Comparison of ENCODE assay signal across 20 cellular contexts in genomic region chr4:71847300-71847699, GRCh38.
DNase-seq lines count a peak whose midpoint lies in the region; ATAC-seq and TF ChIP-seq lines count a peak whose summit lies in the region.
"Had no signal": no experiment of that assay in that cellular context is flagged by ENCODE, and none has a peak within 500 bp of the region (broad histone marks: within the 10 kb centered on the region; RNA-seq: fewer than 3 reads in every experiment).

No MANE protein-coding gene starts in this region.

- peaks cover 4% of the 10 kb centered on the region for H3K36me3 Mint-ChIP-seq in endothelial cell (ENCODE audit: low read depth, unreplicated experiment)
- H3K36me3 Mint-ChIP-seq: CD14-positive monocyte; CD4-positive, alpha-beta memory T cell; CD4-positive, CD25-positive, alpha-beta regulatory T cell; CD8-positive, alpha-beta memory T cell had no signal

- H2AFZ ChIP-seq in DND-41 (ENCODE audit: low read depth, low read length) = no peak overlapping the region

- ATAC-seq in DND-41 (ENCODE audit: insufficient read depth, low read depth) (peak; percentile 70), esophagus mucosa (no peak)

- H3K4me2 ChIP-seq in DND-41 (ENCODE audit: insufficient read depth, low read length) = no peak overlapping the region

- no peaks in the 10 kb centered on the region for H4K20me1 ChIP-seq in DND-41 (ENCODE audit: insufficient read depth, low read length)
- H4K20me1 ChIP-seq: BLaER1 had no signal

- H3K4me1 ChIP-seq in DND-41 (ENCODE audit: insufficient read depth, low read length) = 0 out of 2 replicates have a peak, but pooled peaks cover 4% of the 10 kb centered on the region
- H3K4me1 ChIP-seq: BE2C had no signal

- H3K79me2 ChIP-seq in DND-41 (ENCODE audit: insufficient read depth, low read length) = no peaks in the 10 kb centered on the region

- no peaks in the 10 kb centered on the region for H3K27me3 Mint-ChIP-seq in endothelial cell (ENCODE audit: unreplicated experiment)
- H3K27me3 Mint-ChIP-seq: CD4-positive, alpha-beta memory T cell; CD4-positive, CD25-positive, alpha-beta regulatory T cell; CD8-positive, alpha-beta memory T cell had no signal

- H3K9me3 ChIP-seq in DND-41 (ENCODE audit: insufficient read depth, low read length, severe bottlenecking) = no peaks in the 10 kb centered on the region
- H3K9me3 ChIP-seq: BE2C had no signal

- TF ChIP-seq CTCF in DND-41 (IDR thresholded peaks at IDR 0.05; ENCODE audit: borderline replicate concordance, extremely low read depth, low read length, poor library complexity, severe bottlenecking) = no peak
- TF ChIP-seq CTCF in endothelial cell (IDR thresholded peaks at IDR 0.05; ENCODE audit: unreplicated experiment) = no peak

- H3K36me3 ChIP-seq in DND-41 (ENCODE audit: insufficient read depth, low read length) = no peaks in the 10 kb centered on the region
- H3K36me3 ChIP-seq: BE2C, BLaER1 had no signal

- DNase-seq in DND-41 (no peak), endothelial cell (ENCODE audit: low spot score) (no peak), NCI-H510A treated with DMSO at 0.1 percent for 48 hours (lab: John Stamatoyannopoulos, UW) (no peak)
- peak; percentile 76 for DNase-seq in Jurkat, Clone E6-1 (ENCODE audit: low read depth, low spot score)
- DNase-seq: 8988T; ACHN; BE2C; C1 segment of cervical spinal cord; CD4-positive, alpha-beta memory T cell; CD4-positive, CD25-positive, alpha-beta regulatory T cell; CD8-positive, alpha-beta memory T cell; COR-L47; DMS 273 treated with DMSO at 0.1 percent for 48 hours; DMS153; DMS53; DMS79; GF-D8 had no signal

- H3K27me3 ChIP-seq in DND-41 (ENCODE audit: insufficient read depth, low read length, poor library complexity) = no peaks in the 10 kb centered on the region
- H3K27me3 ChIP-seq: BE2C, BLaER1 had no signal

- no peaks in the 10 kb centered on the region for H3K9me3 Mint-ChIP-seq in endothelial cell (ENCODE audit: unreplicated experiment)

- peaks cover 2% of the 10 kb centered on the region for H3K4me1 Mint-ChIP-seq in endothelial cell (ENCODE audit: unreplicated experiment)
- H3K4me1 Mint-ChIP-seq: CD14-positive monocyte; CD4-positive, alpha-beta memory T cell; CD4-positive, CD25-positive, alpha-beta regulatory T cell; CD8-positive, alpha-beta memory T cell had no signal

- H3K4me3 Mint-ChIP-seq in endothelial cell (ENCODE audit: unreplicated experiment) = no peak overlapping the region
- H3K4me3 Mint-ChIP-seq: CD14-positive monocyte; CD4-positive, alpha-beta memory T cell; CD4-positive, CD25-positive, alpha-beta regulatory T cell; CD8-positive, alpha-beta memory T cell had no signal

- no peak overlapping the region for H3K27ac ChIP-seq in DND-41 (ENCODE audit: low read length)
- H3K27ac ChIP-seq: BLaER1 had no signal

- no peak overlapping the region for H3K9ac ChIP-seq in DND-41 (ENCODE audit: low read depth, low read length)
- H3K9ac ChIP-seq: BLaER1 had no signal

- H3K4me3 ChIP-seq in DND-41 (ENCODE audit: low read depth in 1 of 2, low read length in 2 of 2) = no peak overlapping the region
- H3K4me3 ChIP-seq in Jurkat, Clone E6-1 (ENCODE audit: low read length) = no peak overlapping the region
- H3K4me3 ChIP-seq: BLaER1 had no signal

- H3K27ac Mint-ChIP-seq in endothelial cell (ENCODE audit: unreplicated experiment) = peak overlapping the region; percentile 50
- H3K27ac Mint-ChIP-seq: CD14-positive monocyte; CD4-positive, alpha-beta memory T cell had no signal
